Comparison of ENCODE assay signal across 23 cellular contexts in genomic region chr12:104438134-104438533, GRCh38. TPM values are rescaled to one million over a fixed set of nuclear protein-coding genes. Genes with fewer than 3 reads are reported as not detected.
DNase-seq lines count a peak whose midpoint lies in the region; ATAC-seq, FAIRE-seq and TF ChIP-seq lines count a peak whose summit lies in the region.
"Had no signal": no experiment of that assay in that cellular context is flagged by ENCODE, and none has a peak within 500 bp of the region (broad histone marks: within the 10 kb centered on the region; RNA-seq: fewer than 3 reads in every experiment).

No MANE protein-coding gene starts in this region.

- DNase-seq in GM12878 (ENCODE audit: low read depth, low spot score) (no peak), neural progenitor cell (ENCODE audit: low spot score) (no peak), posterior cingulate gyrus (no peak), OCI-LY7 (ENCODE audit: low spot score) (no peak)
- DNase-seq: 8988T; ACHN; AML-193; BE2C; Calu3; CD4-positive, alpha-beta memory T cell; COR-L47; DMS53; DMS79 treated with DMSO at 0.1 percent for 48 hours; GF-D8; GM23248; H9 had no signal

- RAD21 ChIA-PET in GM12878 (lab: Charles Lee; ENCODE audit: unreplicated experiment): interaction anchor here (2.3 kb wide), 1 partner anchor 56 kb away, joined by 5 read pairs; no protein-coding TSS in a partner anchor

- H3K4me2 ChIP-seq in GM12878 (ENCODE audit: control insufficient read depth, insufficient read depth) (no peak overlapping the region), neural progenitor cell (peak overlapping the region; percentile 10), OCI-LY7 (ENCODE audit: low read length) (no peak overlapping the region)
- H3K4me2 ChIP-seq: A549; BLaER1 treated with 17β-estradiol and CSF1 and Interleukin-3, amounts not matched to agents 10 nM and 100 nM had no signal

- no peak overlapping the region for H2AFZ ChIP-seq in GM12878 (ENCODE audit: control insufficient read depth, low read depth, low read length)
- H2AFZ ChIP-seq in neural progenitor cell (replicated peaks): peak overlapping the region; percentile 45
- H2AFZ ChIP-seq in OCI-LY7 (ENCODE audit: low read length): no peak overlapping the region
- H2AFZ ChIP-seq: GM23248 had no signal

- H3K27me3 ChIP-seq in GM12878 (replicated peaks in 1 of 2; ENCODE audit: control insufficient read depth in 2 of 2, insufficient read depth in 2 of 2, low read length in 1 of 2) (no peaks in the 10 kb centered on the region), neural progenitor cell (no peaks in the 10 kb centered on the region)
- H3K27me3 ChIP-seq: BE2C; BLaER1 treated with 17β-estradiol and CSF1 and Interleukin-3, amounts not matched to agents 10 nM and 100 nM had no signal

- no peak for TF ChIP-seq EP300 in GM12878 (IDR thresholded peaks at IDR 0.05; ENCODE audit: borderline replicate concordance in 1 of 2, control insufficient read depth in 1 of 2, low read depth in 2 of 2, low read length in 2 of 2)

- H3K9me2 ChIP-seq in OCI-LY7 (ENCODE audit: insufficient read depth, low read length): no peaks in the 10 kb centered on the region

- H3F3A ChIP-seq in neural progenitor cell (ENCODE audit: low read depth): no peaks in the 10 kb centered on the region

- H3K4me3 Mint-ChIP-seq in IgD-negative memory B cell (peak overlapping the region in 1 of 4 donors; percentile 3), neural progenitor cell (no peak overlapping the region)
- H3K4me3 Mint-ChIP-seq: CD14-positive monocyte; CD4-positive, alpha-beta memory T cell; H9 had no signal

- H3K9me3 Mint-ChIP-seq in IgD-negative memory B cell (peaks cover 0 to 1% (median 0%) of the 10 kb centered on the region in 3 donors), neural progenitor cell (peaks cover 2% of the 10 kb centered on the region)
- H3K9me3 Mint-ChIP-seq: CD4-positive, alpha-beta memory T cell; H9 had no signal

- no TSS peak for BruUV-seq in GM12878 (replicated peaks; lab: Mats Ljungman, UMichigan)
- no TSS peak for BruUV-seq in OCI-LY7 (replicated peaks; lab: Mats Ljungman, UMichigan)

- no peaks in the 10 kb centered on the region for H3K9me3 ChIP-seq in GM12878 (replicated peaks; ENCODE audit: control insufficient read depth, insufficient read depth, low read length)
- no peaks in the 10 kb centered on the region for H3K9me3 ChIP-seq in neural progenitor cell (ENCODE audit: low read depth)
- no peaks in the 10 kb centered on the region for H3K9me3 ChIP-seq in OCI-LY7 (ENCODE audit: low read length)
- H3K9me3 ChIP-seq: A549; BE2C; BLaER1 treated with 17β-estradiol and CSF1 and Interleukin-3, amounts not matched to agents 10 nM and 100 nM had no signal

- POLR2A ChIA-PET in GM12878 (lab: Charles Lee): interaction anchor here (1.1 to 1.6 kb wide), 2 partner anchors 19 to 21 kb away, joined by 3 to 4 read pairs; partner anchors contain the start of gene CHST11
- POLR2A ChIA-PET in OCI-LY7 (lab: Charles Lee): interaction anchor here (0.6 kb wide), 1 partner anchor 116 kb away, joined by 7 read pairs; no protein-coding TSS in a partner anchor

- H3K27me3 Mint-ChIP-seq in IgD-negative memory B cell (peaks cover 4% of the 10 kb centered on the region), neural progenitor cell (ENCODE audit: insufficient read depth, low read depth) (peaks cover 5% of the 10 kb centered on the region)

- no peak for ATAC-seq in GM12878
- no peak for ATAC-seq in activated CD4-positive, CD25-positive, alpha-beta regulatory T cell treated with anti-CD3 and anti-CD28 coated beads, Interleukin-2, amount 50 U/mL, for 24 hours
- ATAC-seq: A549, HCT116 had no signal

- H3K9ac ChIP-seq in GM12878 (ENCODE audit: control insufficient read depth, insufficient read depth, low read length) (no peak overlapping the region), neural progenitor cell (no peak overlapping the region)
- H3K9ac ChIP-seq: BLaER1 treated with 17β-estradiol and CSF1 and Interleukin-3, amounts not matched to agents 10 nM and 100 nM; GM23248 had no signal

- H3K27ac Mint-ChIP-seq in IgD-negative memory B cell (peak overlapping the region in 2 of 3 donors; percentile 39 to 53), neural progenitor cell (no peak overlapping the region)
- H3K27ac Mint-ChIP-seq: CD14-positive monocyte, H9 had no signal

- H3K36me3 Mint-ChIP-seq in IgD-negative memory B cell (no peaks in the 10 kb centered on the region), neural progenitor cell (no peaks in the 10 kb centered on the region)
- H3K36me3 Mint-ChIP-seq: CD14-positive monocyte; CD4-positive, alpha-beta memory T cell had no signal

- H4K20me1 ChIP-seq in GM12878 (ENCODE audit: control insufficient read depth, insufficient read depth): no peaks in the 10 kb centered on the region
- H4K20me1 ChIP-seq in neural progenitor cell (ENCODE audit: low read depth): no peaks in the 10 kb centered on the region
- no peaks in the 10 kb centered on the region for H4K20me1 ChIP-seq in OCI-LY7 (ENCODE audit: insufficient read depth, low read length)
- H4K20me1 ChIP-seq: BLaER1 treated with 17β-estradiol and CSF1 and Interleukin-3, amounts not matched to agents 10 nM and 100 nM had no signal

- H3K4me1 ChIP-seq in GM12878 (ENCODE audit: control insufficient read depth, insufficient read depth, low read length) (no peaks in the 10 kb centered on the region), neural progenitor cell (peaks cover 7% of the 10 kb centered on the region), OCI-LY7 (ENCODE audit: insufficient read depth, low read length, poor library complexity, severe bottlenecking) (peaks cover 3% of the 10 kb centered on the region)
- H3K4me1 ChIP-seq: A549 had no signal

- no peak for FAIRE-seq in GM12878 (lab: Jason Lieb, UNC)
- FAIRE-seq: A549, GM12892 had no signal

- H3K27ac ChIP-seq in GM12878 (ENCODE audit: control insufficient read depth, insufficient read depth) (no peak overlapping the region), neural progenitor cell (no peak overlapping the region), OCI-LY7 (ENCODE audit: low read depth, low read length, poor library complexity, severe bottlenecking) (no peak overlapping the region)
- H3K27ac ChIP-seq: A549; BLaER1 treated with 17β-estradiol and CSF1 and Interleukin-3, amounts not matched to agents 10 nM and 100 nM; GM23248 had no signal

- in situ Hi-C loops in GM12878 (cut with MboI): no loop called here

- TF ChIP-seq RAD21 in GM12878 (IDR thresholded peaks at IDR 0.05; ENCODE audit: insufficient read depth, low read depth, low read length): no peak

- intact Hi-C loops in GM12878 (cut with micrococcal nuclease; ENCODE audit: unreplicated experiment): no loop called here
- intact Hi-C loops in posterior cingulate gyrus (cut with DNase I): no loop called here
- intact Hi-C loops in OCI-LY7 (cut with micrococcal nuclease; ENCODE audit: unreplicated experiment): no loop called here

- CTCF ChIA-PET in GM12878 (lab: Yijun Ruan, JAX) (interaction anchor here (0.6 kb wide), 1 partner anchor 331 kb away, joined by 3 read pairs; no protein-coding TSS in a partner anchor), OCI-LY7 (lab: Charles Lee; ENCODE audit: unreplicated experiment) (no interaction called here)

- no peak for TF ChIP-seq POLR2A in GM12878 (IDR thresholded peaks at IDR 0.05; ENCODE audit: low read depth, low read length)

- no peaks in the 10 kb centered on the region for H3K79me2 ChIP-seq in GM12878 (ENCODE audit: control insufficient read depth, insufficient read depth, low read length)
- H3K79me2 ChIP-seq in neural progenitor cell (ENCODE audit: low read depth): no peaks in the 10 kb centered on the region
- no peaks in the 10 kb centered on the region for H3K79me2 ChIP-seq in OCI-LY7 (ENCODE audit: insufficient read depth, low read depth, low read length)

- SMC1A ChIA-PET in GM12878 (lab: Charles Lee; ENCODE audit: uncharacterized antibody, unreplicated experiment): interaction anchor here (1.3 to 1.5 kb wide), 3 partner anchors 11 to 57 kb away, joined by 3 to 5 read pairs (median 3); no protein-coding TSS in a partner anchor

- H3K4me3 ChIP-seq in GM12878 (no peak overlapping the region), neural progenitor cell (no peak overlapping the region), OCI-LY7 (ENCODE audit: low read depth, low read length, poor library complexity, severe bottlenecking) (no peak overlapping the region)
- H3K4me3 ChIP-seq: A549; BLaER1 treated with 17β-estradiol and CSF1 and Interleukin-3, amounts not matched to agents 10 nM and 100 nM; GM23248 had no signal

- H3K36me3 ChIP-seq in GM12878 (ENCODE audit: control insufficient read depth in 2 of 2, insufficient read depth in 2 of 2, low read length in 1 of 2): no peaks in the 10 kb centered on the region
- no peaks in the 10 kb centered on the region for H3K36me3 ChIP-seq in neural progenitor cell
- H3K36me3 ChIP-seq in OCI-LY7 (ENCODE audit: insufficient read depth, low read length): no peaks in the 10 kb centered on the region
- H3K36me3 ChIP-seq: BE2C; BLaER1 treated with 17β-estradiol and CSF1 and Interleukin-3, amounts not matched to agents 10 nM and 100 nM had no signal

- no peak for TF ChIP-seq CTCF in GM12878 (IDR thresholded peaks at IDR 0.05 in 2 of 3, conservative IDR thresholded peaks at IDR 0.05 in 1 of 3; ENCODE audit: control insufficient read depth in 2 of 3, extremely low read depth in 1 of 3, insufficient read depth in 1 of 3, low read depth in 3 of 3, low read length in 3 of 3)
- TF ChIP-seq CTCF in neural progenitor cell (IDR thresholded peaks at IDR 0.05): no peak
- no peak for TF ChIP-seq CTCF in OCI-LY7 (conservative IDR thresholded peaks at IDR 0.05; ENCODE audit: low read length)

- WGBS in GM12878 (ENCODE audit: insufficient coverage, insufficient replicate concordance, low lambda C conversion rate, missing lambda C conversion rate): 48% methylated on average over 3 of the region's 3 CpGs

- H3K4me1 Mint-ChIP-seq in IgD-negative memory B cell (peaks cover 0 to 5% (median 3%) of the 10 kb centered on the region in 3 donors), neural progenitor cell (peaks cover 9% of the 10 kb centered on the region)
- H3K4me1 Mint-ChIP-seq: H9 had no signal

RNA-seq across cellular contexts. Expression of gene CHST11, which starts 18.6 kb away (rescaled TPM):
- 41.7 TPM for polyA plus RNA-seq in IgD-negative memory B cell
- 76.7 and 93.6 TPM in 2 replicates for total RNA-seq in GM12878 (2013; cell fraction: nucleolus; rRNA removed)
- total RNA-seq in GM12878 (2014; rRNA removed): 19.9 and 23.8 TPM in 2 replicates
- total RNA-seq in GM12878 (2014; rRNA removed; fragmentation: Illumina TruSeq; extraction: Trizol): 12.3 and 13.0 TPM in 2 replicates
- 34.8 and 38.1 TPM in 2 replicates for total RNA-seq in GM12878 (2021)
- polyA plus RNA-seq in GM12878 (2011; ENCODE audit: low read depth): 6.0 TPM
- 20.0 and 25.7 TPM in 2 replicates for polyA plus RNA-seq in GM12878 (2011; rRNA removed)
- polyA plus RNA-seq in GM12878 (2011; cell fraction: cytosol; rRNA removed): 46.8 and 64.2 TPM in 2 replicates
- polyA plus RNA-seq in GM12878 (2011; cell fraction: nucleus; rRNA removed): 21.6 and 29.7 TPM in 2 replicates
- 11.8 and 12.6 TPM in 2 replicates for polyA plus RNA-seq in GM12878 (2012)
- 12.5 and 13.4 TPM in 2 replicates for polyA plus RNA-seq in GM12878 (2014; fragmentation: Illumina TruSeq; extraction: Trizol)
- polyA plus RNA-seq in GM12878 (2014; fragmentation: Nextera tagmentation; extraction: Ambion mirVana): 1 to 10 TPM; 1.9 to 2.5 TPM
- polyA plus RNA-seq in GM12878 (2014; rRNA removed): 11.3 and 23.1 TPM in 2 replicates
- polyA plus RNA-seq in GM12878 (2016; fragmentation: Nextera tagmentation; extraction: Ambion mirVana): 10 to 100 TPM; 20.9 to 24.6 TPM
- polyA minus RNA-seq in GM12878 (2011; rRNA and poly(A)+ RNA removed): 36.6 and 44.7 TPM in 2 replicates
- 11.2 and 11.3 TPM in 2 replicates for polyA minus RNA-seq in GM12878 (2011; cell fraction: cytosol; rRNA and poly(A)+ RNA removed)
- 25.5 and 48.1 TPM in 2 replicates for polyA minus RNA-seq in GM12878 (2011; cell fraction: nucleus; rRNA and poly(A)+ RNA removed)
- 7.7 and 10.2 TPM in 2 replicates for total RNA-seq in neural progenitor cell (ENCODE audit: low replicate concordance)
- 35.8 and 41.6 TPM in 2 replicates for total RNA-seq in OCI-LY7 (2014; rRNA removed; shearing (Covaris generic))
- total RNA-seq in OCI-LY7 (2022): 15.2 and 16.8 TPM in 2 replicates
